ENCODE assay signal across 8 cellular contexts in genomic region chr7:74606909-74607255, GRCh38. TPM values are rescaled to one million over a fixed set of nuclear protein-coding genes. Genes with fewer than 3 reads are reported as not detected.
DNase-seq lines count a peak whose midpoint lies in the region; ATAC-seq and TF ChIP-seq lines count a peak whose summit lies in the region.

No MANE protein-coding gene starts in this region.

- H3K4me1 ChIP-seq in Caco-2 = peaks cover 15% of the 10 kb centered on the region

- no peaks in the 10 kb centered on the region for H3K36me3 ChIP-seq in Caco-2 (ENCODE audit: control insufficient read depth, insufficient read depth, low read length)

- H3K27me3 ChIP-seq in Caco-2 (replicated peaks; ENCODE audit: control insufficient read depth, insufficient read depth, low read length) = no peaks in the 10 kb centered on the region

- no peaks in the 10 kb centered on the region for H3K9me3 Mint-ChIP-seq in Caco-2 (ENCODE audit: unreplicated experiment)

- peaks cover 36% of the 10 kb centered on the region for H3K36me3 Mint-ChIP-seq in Caco-2 (ENCODE audit: insufficient read depth, unreplicated experiment)

- CTCF ChIA-PET in Caco-2 (lab: Charles Lee) = no interaction called here

- BruUV-seq in Caco-2 (replicated peaks; lab: Mats Ljungman, UMichigan) = no TSS peak

- TF ChIP-seq CTCF in GM12864 (IDR thresholded peaks at IDR 0.05; ENCODE audit: low read depth, low read length, missing control alignments) (no peak), fibroblast of villous mesenchyme (IDR thresholded peaks at IDR 0.05; ENCODE audit: insufficient read depth, low read depth, low read length) (no peak), Caco-2 (IDR thresholded peaks at IDR 0.05; ENCODE audit: insufficient read depth in 1 of 2, low read depth in 1 of 2, low read length in 1 of 2, severe bottlenecking in 1 of 2, unreplicated experiment in 1 of 2) (no peak)

- H3K27me3 Mint-ChIP-seq in Caco-2 (ENCODE audit: insufficient read depth, unreplicated experiment) = no peaks in the 10 kb centered on the region

- H3K27ac Mint-ChIP-seq in Caco-2 (ENCODE audit: unreplicated experiment) = no peak overlapping the region

- DNase-seq in GM12864 (ENCODE audit: low read depth) = no peak
- DNase-seq in fibroblast of villous mesenchyme (ENCODE audit: low read depth) = no peak
- DNase-seq in skeletal muscle cell (ENCODE audit: low read depth) = no peak
- DNase-seq in hippocampal formation (lab: John Stamatoyannopoulos, UW) = no peak
- DNase-seq in stimulated activated CD4-positive, alpha-beta T cell treated with anti-CD3 and anti-CD28 coated beads, Interleukin-15, amount 100 ng/mL, for 24 hours = no peak
- DNase-seq in Caco-2 = no peak

- POLR2A ChIA-PET in Caco-2 (lab: Charles Lee) = no interaction called here

- ATAC-seq in SK-N-SH treated with all-trans-retinoic acid at 6 μM for 48 hours (peak; percentile 16; the same call in 1 of the 3 replicates), HG03378 (IDR thresholded peaks at IDR 0.05; ENCODE audit: unreplicated experiment) (no peak)

- H3K4me3 Mint-ChIP-seq in Caco-2 (ENCODE audit: unreplicated experiment) = no peak overlapping the region

- peak overlapping the region; percentile 55 for H3K4me3 ChIP-seq in GM12864 (ENCODE audit: low read depth, low read length)
- H3K4me3 ChIP-seq in fibroblast of villous mesenchyme (ENCODE audit: low read depth, low read length) = peak overlapping the region; percentile 43
- H3K4me3 ChIP-seq in skeletal muscle cell (ENCODE audit: low read depth, low read length) = peak overlapping the region; percentile 41
- no peak overlapping the region for H3K4me3 ChIP-seq in Caco-2 (ENCODE audit: low read depth, low read length)

- peaks cover 15% of the 10 kb centered on the region for H3K4me1 Mint-ChIP-seq in Caco-2 (ENCODE audit: low read depth, unreplicated experiment)

- intact Hi-C loops in Caco-2 (cut with micrococcal nuclease; ENCODE audit: unreplicated experiment) = no loop called here

- no peaks in the 10 kb centered on the region for H3K9me3 ChIP-seq in Caco-2

TF ChIP-seq in SK-N-SH treated with all-trans-retinoic acid at 6 μM for 48 hours, 23 proteins besides CTCF, POLR2A, EP300 and RAD21:
- TF ChIP-seq GLIS3 (CRISPR knock-in tag; IDR thresholded peaks at IDR 0.05) (no peak), TCF4 (CRISPR knock-in tag; IDR thresholded peaks at IDR 0.05; ENCODE audit: borderline replicate concordance) (no peak), TSHZ2 (CRISPR knock-in tag; IDR thresholded peaks at IDR 0.05) (no peak), RARB (CRISPR knock-in tag; IDR thresholded peaks at IDR 0.05) (no peak), ESRRG (CRISPR knock-in tag; IDR thresholded peaks at IDR 0.05) (no peak), ZFP30 (CRISPR knock-in tag; IDR thresholded peaks at IDR 0.05) (no peak), CREB5 (CRISPR knock-in tag; IDR thresholded peaks at IDR 0.05; ENCODE audit: low read depth) (no peak), ZNF8 (CRISPR knock-in tag; IDR thresholded peaks at IDR 0.05) (no peak), ZC3H10 (CRISPR knock-in tag; IDR thresholded peaks at IDR 0.05) (no peak), ARNTL (CRISPR knock-in tag; IDR thresholded peaks at IDR 0.05; ENCODE audit: borderline replicate concordance, low read depth) (no peak), ZNF565 (CRISPR knock-in tag; conservative IDR thresholded peaks at IDR 0.05; ENCODE audit: low read depth) (no peak), CSRNP3 (CRISPR knock-in tag; IDR thresholded peaks at IDR 0.05) (no peak), PPARA (CRISPR knock-in tag; IDR thresholded peaks at IDR 0.05; ENCODE audit: borderline replicate concordance) (no peak), ZNF70 (CRISPR knock-in tag; IDR thresholded peaks at IDR 0.05) (no peak), POU6F1 (CRISPR knock-in tag; IDR thresholded peaks at IDR 0.05; ENCODE audit: borderline replicate concordance, low read depth) (no peak), SNAI2 (CRISPR knock-in tag; IDR thresholded peaks at IDR 0.05) (no peak)

RNA-seq across cellular contexts. Expression of gene GTF2I, which starts 50.6 kb away (rescaled TPM):
- total RNA-seq in fibroblast of villous mesenchyme = 166 and 193 TPM in 2 replicates
- 252 and 265 TPM in 2 replicates for total RNA-seq in Caco-2 (2022)
